25 cellular contexts compared by ENCODE assay signal in the genomic region with DNA sequence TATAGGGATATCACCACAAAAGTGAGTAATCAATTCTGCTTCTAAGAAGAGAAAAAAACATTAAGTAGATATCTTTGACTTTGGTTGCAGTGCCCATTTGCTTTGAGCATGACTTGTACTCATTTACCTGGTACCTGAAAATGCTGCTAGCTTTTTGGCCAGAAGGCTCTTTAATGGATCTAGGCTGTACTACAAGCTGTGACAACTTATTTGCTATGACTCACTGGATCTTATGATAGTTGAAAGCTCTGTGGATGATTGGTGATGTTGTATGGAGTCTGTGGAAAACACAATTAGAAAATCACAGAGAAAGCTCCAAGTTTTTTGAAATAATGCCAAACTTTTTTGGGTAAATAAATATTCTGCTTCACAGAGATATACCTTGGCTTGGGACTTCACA.
A peak's percentile ranks its signal among the peaks of the same experiment; 100 is the strongest.
DNase-seq lines count a peak whose midpoint lies in the region; ATAC-seq, FAIRE-seq and TF ChIP-seq lines count a peak whose summit lies in the region.
"Had no signal": no experiment of that assay in that cellular context is flagged by ENCODE, and none has a peak within 500 bp of the region (broad histone marks: within the 10 kb centered on the region; RNA-seq: fewer than 3 reads in every experiment).

No MANE protein-coding gene starts in this region.

- no peaks in the 10 kb centered on the region for H3K4me1 Mint-ChIP-seq in T-helper 17 cell
- H3K4me1 Mint-ChIP-seq: B cell; CD4-positive, CD25-positive, alpha-beta regulatory T cell had no signal

- no peak for FAIRE-seq in bronchial epithelial cell (lab: Jason Lieb, UNC)
- FAIRE-seq: A204.1, D721Med, G401.6, GM12892, H1 had no signal

- no peaks in the 10 kb centered on the region for H3K9me2 ChIP-seq in PC-3 (replicated peaks; ENCODE audit: low read length)

- H3K27ac Mint-ChIP-seq in T-helper 17 cell: no peak overlapping the region
- H3K27ac Mint-ChIP-seq: B cell; CD4-positive, CD25-positive, alpha-beta regulatory T cell; CD8-positive, alpha-beta T cell had no signal

- no TSS peak for BruUV-seq in PC-3 (replicated peaks; lab: Mats Ljungman, UMichigan)

- no peak overlapping the region for H3K4me3 ChIP-seq in PC-3 (ENCODE audit: low read length)
- H3K4me3 ChIP-seq in bronchial epithelial cell (ENCODE audit: low read depth, low read length): no peak overlapping the region
- H3K4me3 ChIP-seq in body of pancreas: no peak overlapping the region
- H3K4me3 ChIP-seq: BLaER1, GM23248 had no signal

- H3K36me3 ChIP-seq in PC-3 (ENCODE audit: low read depth, low read length) (no peaks in the 10 kb centered on the region), bronchial epithelial cell (ENCODE audit: control insufficient read depth, insufficient read depth, low read length) (no peaks in the 10 kb centered on the region), body of pancreas (replicated peaks in 1 of 2; ENCODE audit: insufficient read depth in 1 of 2, low read depth in 2 of 2) (no peaks in the 10 kb centered on the region)
- H3K36me3 ChIP-seq: BLaER1 had no signal

- peaks cover 12% of the 10 kb centered on the region for H3K4me1 ChIP-seq in PC-3 (ENCODE audit: insufficient read depth, low read length)
- no peaks in the 10 kb centered on the region for H3K4me1 ChIP-seq in body of pancreas
- H3K4me1 ChIP-seq: BLaER1, Caco-2 had no signal

- TF ChIP-seq POLR2A in body of pancreas (IDR thresholded peaks at IDR 0.05): no peak

- H3K4me3 Mint-ChIP-seq in T-helper 17 cell: no peak overlapping the region
- H3K4me3 Mint-ChIP-seq: B cell; CD8-positive, alpha-beta T cell had no signal

- H3K27me3 Mint-ChIP-seq in T-helper 17 cell: no peaks in the 10 kb centered on the region
- H3K27me3 Mint-ChIP-seq: B cell; CD4-positive, CD25-positive, alpha-beta regulatory T cell had no signal

- H3K27ac ChIP-seq in PC-3 (ENCODE audit: low read length) (no peak overlapping the region), body of pancreas (no peak overlapping the region)
- H3K27ac ChIP-seq: 22Rv1, BLaER1, C4-2B, GM23248 had no signal

- no peaks in the 10 kb centered on the region for H3F3A ChIP-seq in PC-3 (ENCODE audit: low read length, unreplicated experiment)

- no peaks in the 10 kb centered on the region for H4K20me1 ChIP-seq in PC-3 (ENCODE audit: low read length)
- H4K20me1 ChIP-seq: BLaER1 had no signal

- CTCF ChIA-PET in PC-3 (lab: Charles Lee): no interaction called here

- peaks cover 3% of the 10 kb centered on the region; the same call in 1 of the 2 replicates for H3K27me3 ChIP-seq in PC-3 (ENCODE audit: low read length)
- no peaks in the 10 kb centered on the region for H3K27me3 ChIP-seq in bronchial epithelial cell (ENCODE audit: control insufficient read depth, insufficient read depth, low read length)
- no peaks in the 10 kb centered on the region for H3K27me3 ChIP-seq in body of pancreas
- H3K27me3 ChIP-seq: BLaER1 had no signal

- H3K36me3 Mint-ChIP-seq in T-helper 17 cell (ENCODE audit: low read depth): no peaks in the 10 kb centered on the region
- H3K36me3 Mint-ChIP-seq: CD4-positive, CD25-positive, alpha-beta regulatory T cell; CD8-positive, alpha-beta T cell had no signal

- intact Hi-C loops in PC-3 (cut with micrococcal nuclease): no loop called here
- intact Hi-C loops in body of pancreas (cut with DNase I): no loop called here

- no peak overlapping the region for H3K9ac ChIP-seq in PC-3 (ENCODE audit: low read length)
- H3K9ac ChIP-seq: BLaER1, GM23248 had no signal

- POLR2A ChIA-PET in PC-3 (lab: Charles Lee; ENCODE audit: unreplicated experiment): interaction anchor here (0.6 kb wide), 1 partner anchor 372 kb away, joined by 5 read pairs; no protein-coding TSS in a partner anchor

- H3K79me2 ChIP-seq in PC-3 (ENCODE audit: low read length): no peaks in the 10 kb centered on the region

- ATAC-seq in PC-3 (peak; percentile 89), GM19467 (IDR thresholded peaks at IDR 0.05; ENCODE audit: unreplicated experiment) (no peak), T-helper 17 cell (no peak), body of pancreas (no peak)
- ATAC-seq: CD8-positive, alpha-beta T cell; HCT116 had no signal

- no peaks in the 10 kb centered on the region for H3K9me3 ChIP-seq in PC-3 (ENCODE audit: low read length)
- no peaks in the 10 kb centered on the region for H3K9me3 ChIP-seq in T-helper 17 cell (ENCODE audit: control insufficient read depth, low read length, poor library complexity, severe bottlenecking)
- no peaks in the 10 kb centered on the region for H3K9me3 ChIP-seq in body of pancreas
- H3K9me3 ChIP-seq: BLaER1, Caco-2 had no signal

- H3K4me2 ChIP-seq in PC-3 (ENCODE audit: low read length): no peak overlapping the region
- H3K4me2 ChIP-seq: BLaER1 had no signal

- TF ChIP-seq CTCF in PC-3 (conservative IDR thresholded peaks at IDR 0.05; ENCODE audit: low read depth, low read length) (no peak), bronchial epithelial cell (IDR thresholded peaks at IDR 0.05; ENCODE audit: insufficient read depth, low read length, severe bottlenecking) (no peak), body of pancreas (IDR thresholded peaks at IDR 0.05) (no peak)

- DNase-seq in DMS53 (lab: John Stamatoyannopoulos, UW) (peak; percentile 35), DMS53 treated with DMSO at 0.1 percent for 48 hours (lab: John Stamatoyannopoulos, UW; ENCODE audit: unreplicated experiment) (no peak), PC-3 (peak; percentile 42), bronchial epithelial cell (ENCODE audit: low read depth) (peak; percentile 30), kidney tubule cell (ENCODE audit: low spot score) (peak; percentile 58), T-helper 17 cell (no peak), body of pancreas (no peak)
- DNase-seq: Caco-2; CD4-positive, CD25-positive, alpha-beta regulatory T cell; CD8-positive, alpha-beta T cell; DMS 273 treated with DMSO at 0.1 percent for 48 hours; DND-41; GM23248; H7 had no signal

- H2AFZ ChIP-seq in PC-3 (ENCODE audit: low read length): no peak overlapping the region
- H2AFZ ChIP-seq: GM23248 had no signal

Comparison
In these comparisons a context has a peak if more than half of its experiments do, and no peak if none do; other contexts are left out.
1. DNase-seq: peak in DMS53 (single experiment), PC-3 (single experiment), bronchial epithelial cell (single experiment) and kidney tubule cell (single experiment); none in DMS53 treated with DMSO at 0.1 percent for 48 hours (single experiment), T-helper 17 cell (0 of 3) and body of pancreas (0 of 4).